Comparison of ENCODE assay signal across 30 cellular contexts in the genomic region with DNA sequence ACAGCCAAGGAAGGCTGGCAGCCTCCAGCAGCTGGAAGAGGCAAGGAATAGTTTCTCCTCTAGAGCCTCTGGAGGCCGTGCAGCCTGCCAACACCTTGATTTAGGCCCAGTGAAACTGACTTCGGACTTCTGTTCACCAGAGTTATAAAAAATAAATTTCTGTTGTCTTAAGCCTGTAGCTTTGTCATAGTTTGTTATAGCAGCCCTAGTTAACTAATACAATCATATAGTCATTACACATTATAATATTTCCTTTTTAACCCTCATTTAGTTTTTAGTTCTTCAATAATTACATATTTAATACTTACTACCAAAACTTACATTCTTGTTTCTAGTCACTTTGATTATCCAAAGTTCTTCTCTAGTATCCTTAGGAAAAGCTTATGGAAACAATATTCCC. TPM values are rescaled to one million over a fixed set of nuclear protein-coding genes. Genes with fewer than 3 reads are reported as not detected.
"Had no signal": no experiment of that assay in that cellular context is flagged by ENCODE, and none has a peak within 500 bp of the region (broad histone marks: within the 10 kb centered on the region; RNA-seq: fewer than 3 reads in every experiment).

No MANE protein-coding gene starts in this region.

- FAIRE-seq: bronchial epithelial cell had no signal

- DNase-seq: activated B cell treated with CpG ODN at 0.5 μM for 24 hours; activated CD4-positive, alpha-beta memory T cell treated with anti-CD3 and anti-CD28 coated beads for 36 hours; activated CD4-positive, alpha-beta T cell treated with anti-CD3 and anti-CD28 coated beads for 4 hours; activated CD4-positive, alpha-beta T cell treated with anti-CD3 and anti-CD28 coated beads, Interleukin-2, amount 10 ng/mL, durations not matched to agents 24 days and 14 days; activated CD4-positive, alpha-beta T cell treated with anti-CD3 and anti-CD28 coated beads, Interleukin-2, amount 50 U/mL, for 1 hour; activated CD4-positive, alpha-beta T cell treated with anti-CD3 and anti-CD28 coated beads, Interleukin-2, amount 50 U/mL, for 4 hours; activated CD4-positive, CD25-positive, alpha-beta regulatory T cell treated with anti-CD3 and anti-CD28 coated beads, Interleukin-2, amount 50 U/mL, for 72 hours; activated CD8-positive, alpha-beta memory T cell treated with anti-CD3 and anti-CD28 coated beads, Interleukin-2, amount 50 U/mL, for 4 hours; activated CD8-positive, alpha-beta T cell treated with anti-CD3 and anti-CD28 coated beads for 36 hours; activated effector memory CD4-positive, alpha-beta T cell treated with Interleukin-2 at 50 U/mL for 16 hours; activated gamma-delta T cell; activated naive CD4-positive, alpha-beta T cell treated with anti-CD3 and anti-CD28 coated beads, Interleukin-2, amount 10 ng/mL, durations not matched to agents 7 days and 5 days; activated naive CD4-positive, alpha-beta T cell treated with Interleukin-2 at 50 U/mL for 16 hours; activated naive CD8-positive, alpha-beta T cell treated with anti-CD3 and anti-CD28 coated beads, Interleukin-2, amount 10 ng/mL, durations not matched to agents 7 days and 5 days; activated naive CD8-positive, alpha-beta T cell treated with anti-CD3 and anti-CD28 coated beads, Interleukin-2, amount 50 U/mL, for 24 hours; activated T-cell treated with anti-CD3 and anti-CD28 coated beads for 4 hours; activated T-cell treated with anti-CD3 and anti-CD28 coated beads, Interleukin-2, amount 50 U/mL, for 1 hour; activated T-cell treated with anti-CD3 and anti-CD28 coated beads, Interleukin-2, amount 50 U/mL, for 4 hours; activated T-cell treated with anti-CD3 and anti-CD28 coated beads, Interleukin-2, amount 50 U/mL, for 72 hours; amygdala; anterior cingulate cortex; caudate nucleus; cerebellar nuclear complex; T-helper 2 cell; T-helper 9 cell had no signal

- ATAC-seq: activated CD8-positive, alpha-beta T cell treated with anti-CD3 and anti-CD28 coated beads for 36 hours; activated naive CD8-positive, alpha-beta T cell treated with anti-CD3 and anti-CD28 coated beads, Interleukin-2, amount 50 U/mL, for 24 hours; activated T-cell treated with anti-CD3 and anti-CD28 coated beads, Interleukin-2, amount 50 U/mL, for 4 hours; activated T-cell treated with anti-CD3 and anti-CD28 coated beads, Interleukin-2, amount 50 U/mL, for 72 hours; activated T-helper 17 cell treated with anti-CD3 and anti-CD28 coated beads, Interleukin-2, amount 50 U/mL, for 72 hours had no signal

- H3K27me3 ChIP-seq: ascending aorta, cardiac muscle cell had no signal

- H3K36me3 ChIP-seq: ascending aorta, cardiac muscle cell had no signal

- H3K4me3 ChIP-seq: ascending aorta, cardiac muscle cell had no signal

- H3K9me3 ChIP-seq: ascending aorta had no signal

- H3K27ac ChIP-seq: cardiac muscle cell, VCaP had no signal

RNA-seq across cellular contexts. Expression of a gene that starts 20.3 kb away (rescaled TPM):
- total RNA-seq: activated B cell treated with CpG ODN at 0.5 μM for 24 hours; activated CD4-positive, alpha-beta T cell treated with anti-CD3 and anti-CD28 coated beads, Interleukin-2, amount 10 ng/mL, durations not matched to agents 24 days and 14 days; activated naive CD8-positive, alpha-beta T cell treated with anti-CD3 and anti-CD28 coated beads, Interleukin-2, amount 10 ng/mL, durations not matched to agents 7 days and 5 days had no signal
